21 cellular contexts compared by ENCODE assay signal in genomic region chr12:20508362-20508761, GRCh38.
"Had no signal": no experiment of that assay in that cellular context is flagged by ENCODE, and none has a peak within 500 bp of the region (broad histone marks: within the 10 kb centered on the region; RNA-seq: fewer than 3 reads in every experiment).

No MANE protein-coding gene starts in this region.

- H3K4me1 ChIP-seq: lower lobe of right lung, pancreas, stomach, testis, upper lobe of right lung had no signal

- H3K4me3 Mint-ChIP-seq: activated B cell treated with CpG ODN at 0.5 μM for 24 hours; activated CD8-positive, alpha-beta T cell treated with anti-CD3 and anti-CD28 coated beads for 36 hours; activated naive CD8-positive, alpha-beta T cell treated with anti-CD3 and anti-CD28 coated beads for 36 hours; endodermal cell; mesothelial cell of epicardium; T-helper 17 cell had no signal

- H3K36me3 ChIP-seq: lower lobe of right lung, pancreas, stomach, upper lobe of right lung had no signal

- H3K9me3 ChIP-seq: lower lobe of right lung, pancreas, stomach, testis, upper lobe of right lung had no signal

- H3K36me3 Mint-ChIP-seq: activated naive CD8-positive, alpha-beta T cell treated with anti-CD3 and anti-CD28 coated beads for 36 hours; mesothelial cell of epicardium had no signal

- H3K4me1 Mint-ChIP-seq: activated B cell treated with CpG ODN at 0.5 μM for 24 hours, endodermal cell, mesothelial cell of epicardium, T-helper 17 cell had no signal

- H3K4me3 ChIP-seq: dorsolateral prefrontal cortex, lower lobe of right lung, pancreas, stomach, testis, upper lobe of right lung had no signal

- H3K27ac Mint-ChIP-seq: activated B cell treated with CpG ODN at 0.5 μM for 24 hours; activated CD8-positive, alpha-beta T cell treated with anti-CD3 and anti-CD28 coated beads for 36 hours; activated naive CD8-positive, alpha-beta T cell treated with anti-CD3 and anti-CD28 coated beads for 36 hours; endodermal cell; mesothelial cell of epicardium; T-helper 17 cell had no signal

- H3K27ac ChIP-seq: dorsolateral prefrontal cortex, lower lobe of right lung, pancreas, stomach, testis, upper lobe of right lung had no signal

- H3K27me3 ChIP-seq: dorsolateral prefrontal cortex, pancreas, stomach, testis, upper lobe of right lung had no signal

- DNase-seq: activated B cell treated with CpG ODN at 0.5 μM for 24 hours; activated CD4-positive, alpha-beta T cell treated with anti-CD3 and anti-CD28 coated beads for 48 hours; activated CD8-positive, alpha-beta T cell treated with anti-CD3 and anti-CD28 coated beads for 36 hours; activated gamma-delta T cell; activated naive CD8-positive, alpha-beta T cell treated with anti-CD3 and anti-CD28 coated beads for 36 hours; activated T-cell treated with anti-CD3 and anti-CD28 coated beads, Interleukin-2, amount 50 U/mL, for 48 hours; anterior cingulate cortex; dorsolateral prefrontal cortex; endodermal cell; erythroblast; foreskin melanocyte; lower lobe of right lung; pancreas; stimulated activated CD4-positive, alpha-beta T cell treated with anti-CD3 and anti-CD28 coated beads, Interleukin-12 subunit alpha, Interleukin-12 subunit beta, amount 100 ng/mL, for 4 hours; stimulated activated CD4-positive, alpha-beta T cell treated with anti-CD3 and anti-CD28 coated beads, Interleukin-2, amount 100 ng/mL, for 24 hours; stomach; T-helper 17 cell; testis; upper lobe of right lung had no signal

- ATAC-seq: activated CD8-positive, alpha-beta T cell treated with anti-CD3 and anti-CD28 coated beads for 36 hours; lower lobe of right lung; pancreas; sciatic nerve; T-helper 17 cell; upper lobe of right lung had no signal

- H3K27me3 Mint-ChIP-seq: activated B cell treated with CpG ODN at 0.5 μM for 24 hours; activated CD8-positive, alpha-beta T cell treated with anti-CD3 and anti-CD28 coated beads for 36 hours; T-helper 17 cell had no signal

- H3K9me3 Mint-ChIP-seq: activated B cell treated with CpG ODN at 0.5 μM for 24 hours; activated CD8-positive, alpha-beta T cell treated with anti-CD3 and anti-CD28 coated beads for 36 hours; activated naive CD8-positive, alpha-beta T cell treated with anti-CD3 and anti-CD28 coated beads for 36 hours; endodermal cell; mesothelial cell of epicardium had no signal
